1 cellular context compared by ENCODE assay signal in genomic region chr19:3593156-3593555, GRCh38.
A peak's percentile ranks its signal among the peaks of the same experiment; 100 is the strongest.
TF ChIP-seq lines count a peak whose summit lies in the region.

No MANE protein-coding gene starts in this region.

TF ChIP-seq in K562, 482 proteins besides CTCF, POLR2A, EP300 and RAD21:
- TF ChIP-seq RCOR1 (IDR thresholded peaks at IDR 0.05; ENCODE audit: borderline replicate concordance in 1 of 2, low read depth in 2 of 2, low read length in 2 of 2): no peak
- peak; percentile 46; the same call in 1 of the 2 replicates for TF ChIP-seq POLR2AphosphoS2 (IDR thresholded peaks at IDR 0.05; ENCODE audit: low read length)
- TF ChIP-seq POLR2G (IDR thresholded peaks at IDR 0.05; ENCODE audit: low read depth, low read length): peak; percentile 69
- peak; percentile 74 for TF ChIP-seq NFIC (IDR thresholded peaks at IDR 0.05)
- TF ChIP-seq SUPT5H (IDR thresholded peaks at IDR 0.05): 0 out of 2 replicates have a peak, but pooled peaks have one; percentile 27
- no peak for TF ChIP-seq SNIP1 (IDR thresholded peaks at IDR 0.05; ENCODE audit: low read depth)
